In the genomic region with DNA sequence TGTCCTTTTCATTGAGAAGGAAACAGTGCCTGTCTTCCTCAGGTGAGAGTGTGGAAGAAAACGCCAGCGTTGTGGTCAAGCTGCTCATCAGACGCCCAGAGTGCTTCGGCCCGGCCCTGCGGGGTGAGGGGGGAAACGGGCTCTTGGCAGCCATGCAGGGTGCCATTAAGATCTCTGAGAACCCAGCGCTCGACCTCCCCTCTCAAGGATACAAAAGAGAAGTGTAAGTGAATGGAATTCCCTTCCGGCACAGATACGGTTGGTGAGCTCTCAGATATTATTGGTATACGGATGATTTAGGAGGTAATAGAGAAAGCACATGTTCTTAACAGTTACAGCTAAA, we compare ENCODE assay signal across 20 cellular contexts.
"Had no signal": no experiment of that assay in that cellular context is flagged by ENCODE, and none has a peak within 500 bp of the region (broad histone marks: within the 10 kb centered on the region; RNA-seq: fewer than 3 reads in every experiment).

No MANE protein-coding gene starts in this region.

- H3K9me3 Mint-ChIP-seq: naive thymus-derived CD8-positive, alpha-beta T cell; stimulated activated memory B cell treated with anti-CD40 and anti-IgM and Interleukin-4, amounts not matched to agents 10 μg/mL and 1 μg/mL and 100 μg/mL, for 72 hours; stimulated activated naive CD8-positive, alpha-beta T cell treated with anti-CD3 and anti-CD28 coated beads, Interleukin-15, Interleukin-2, amounts not matched to agents 100 ng/mL and 50 ng/mL, for 24 hours had no signal

- ATAC-seq: left colon; left ventricle myocardium superior; mucosa of descending colon; naive thymus-derived CD8-positive, alpha-beta T cell; sciatic nerve had no signal

- H3K36me3 ChIP-seq: spleen, upper lobe of left lung, uterus had no signal

- H3K9me3 ChIP-seq: mucosa of descending colon, spleen, tibial artery, upper lobe of left lung, uterus had no signal

- H3K4me1 ChIP-seq: spleen, tibial artery, upper lobe of left lung, uterus had no signal

- H3K27ac Mint-ChIP-seq: naive thymus-derived CD8-positive, alpha-beta T cell; stimulated activated memory B cell treated with anti-CD40 and anti-IgM and Interleukin-4, amounts not matched to agents 10 μg/mL and 1 μg/mL and 100 μg/mL, for 72 hours; stimulated activated naive CD8-positive, alpha-beta T cell treated with anti-CD3 and anti-CD28 coated beads, Interleukin-15, Interleukin-2, amounts not matched to agents 100 ng/mL and 50 ng/mL, for 24 hours had no signal

- H3K36me3 Mint-ChIP-seq: naive thymus-derived CD8-positive, alpha-beta T cell; stimulated activated memory B cell treated with anti-CD40 and anti-IgM and Interleukin-4, amounts not matched to agents 10 μg/mL and 1 μg/mL and 100 μg/mL, for 72 hours had no signal

- H3K27me3 Mint-ChIP-seq: stimulated activated memory B cell treated with anti-CD40 and anti-IgM and Interleukin-4, amounts not matched to agents 10 μg/mL and 1 μg/mL and 100 μg/mL, for 72 hours had no signal

- H3K4me3 ChIP-seq: hepatocyte, lung, mucosa of descending colon, spleen, tibial artery, upper lobe of left lung, uterus had no signal

- H3K27ac ChIP-seq: hepatocyte, spleen, tibial artery, upper lobe of left lung, uterus had no signal

- H3K4me3 Mint-ChIP-seq: naive thymus-derived CD8-positive, alpha-beta T cell; stimulated activated memory B cell treated with anti-CD40 and anti-IgM and Interleukin-4, amounts not matched to agents 10 μg/mL and 1 μg/mL and 100 μg/mL, for 72 hours; stimulated activated naive CD8-positive, alpha-beta T cell treated with anti-CD3 and anti-CD28 coated beads, Interleukin-15, Interleukin-2, amounts not matched to agents 100 ng/mL and 50 ng/mL, for 24 hours had no signal

- H3K27me3 ChIP-seq: hepatocyte, spleen, tibial artery, upper lobe of left lung, uterus had no signal

- DNase-seq: effector memory CD4-positive, alpha-beta T cell; head of caudate nucleus; kidney; left colon; left ventricle myocardium superior; mucosa of descending colon; naive thymus-derived CD8-positive, alpha-beta T cell; posterior cingulate gyrus; spleen; stimulated activated CD4-positive, alpha-beta T cell treated with anti-CD3 and anti-CD28 coated beads, Interleukin-15, amount 100 ng/mL, for 24 hours; stimulated activated CD4-positive, alpha-beta T cell treated with anti-CD3 and anti-CD28 coated beads, Interleukin-1b, Interleukin-23, amount 100 ng/mL, for 48 hours; stimulated activated CD4-positive, alpha-beta T cell treated with anti-CD3 and anti-CD28 coated beads, Interleukin-4, amount 100 ng/mL, for 24 hours; tibial artery; uterus had no signal
